In the genomic region with DNA sequence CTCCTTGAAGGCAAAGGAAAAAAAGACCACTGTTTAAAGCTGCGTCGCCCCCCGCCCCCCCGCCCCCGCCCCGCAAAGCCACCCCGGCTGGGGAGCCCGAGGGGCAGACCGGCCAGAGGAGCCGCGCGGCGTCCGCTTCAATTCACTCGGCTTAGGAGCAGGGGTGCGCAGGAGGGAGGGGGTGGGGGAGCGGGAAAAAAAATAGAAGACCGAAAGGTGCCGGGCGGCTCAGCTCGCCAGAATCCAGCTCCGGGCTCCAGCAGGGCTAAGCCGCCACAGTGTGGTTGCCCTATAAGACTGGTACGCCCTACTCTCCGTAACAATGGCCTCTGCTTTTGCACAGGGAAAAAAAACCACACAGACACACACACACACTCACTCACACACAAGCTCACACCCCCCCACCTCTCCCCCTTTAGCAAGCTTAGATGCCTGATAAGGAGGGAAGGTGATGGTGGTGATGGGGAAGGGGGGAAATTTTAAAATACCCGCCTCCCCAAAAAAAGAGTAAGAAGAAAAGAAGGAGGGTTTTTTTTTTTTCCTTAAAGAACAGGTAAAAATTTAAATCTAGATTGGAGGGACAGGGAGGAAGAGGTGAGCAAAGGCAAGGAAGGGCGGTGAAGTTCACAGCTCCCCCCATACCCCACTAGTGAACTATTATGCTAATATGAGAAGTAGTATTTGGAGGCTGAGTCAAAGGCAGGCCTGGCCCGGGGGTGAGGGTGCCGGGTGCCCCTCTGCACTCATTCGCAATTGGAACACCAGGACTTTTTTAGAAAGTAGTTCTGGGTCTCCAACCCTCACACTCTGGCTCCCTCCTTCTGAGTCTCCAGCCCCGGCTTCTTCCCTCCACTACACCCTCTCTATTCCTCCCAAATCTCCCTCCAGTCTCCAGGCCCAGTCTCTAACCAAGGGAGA, we compare ENCODE assay signal across 1 cellular context.
TF ChIP-seq lines count a peak whose summit lies in the region.

No MANE protein-coding gene starts in this region.

TF ChIP-seq in SK-N-SH, 30 proteins besides CTCF, POLR2A, EP300 and RAD21:
- TF ChIP-seq EZH2phosphoT487 (IDR thresholded peaks at IDR 0.05; ENCODE audit: borderline replicate concordance, low read depth), result peak; percentile 84; the same call in 1 of the 2 replicates
- no peak for TF ChIP-seq ELF1 (IDR thresholded peaks at IDR 0.05)
- TF ChIP-seq RXRA (IDR thresholded peaks at IDR 0.05; ENCODE audit: borderline replicate concordance, low read depth), result no peak
- TF ChIP-seq RCOR1 (IDR thresholded peaks at IDR 0.05; ENCODE audit: low read length), result no peak
